Comparison of ENCODE assay signal across 19 cellular contexts in genomic region chr4:1572521-1572920, GRCh38.
A peak's percentile ranks its signal among the peaks of the same experiment; 100 is the strongest.
DNase-seq lines count a peak whose midpoint lies in the region; ATAC-seq and TF ChIP-seq lines count a peak whose summit lies in the region.
"Had no signal": no experiment of that assay in that cellular context is flagged by ENCODE, and none has a peak within 500 bp of the region (broad histone marks: within the 10 kb centered on the region; RNA-seq: fewer than 3 reads in every experiment).

No MANE protein-coding gene starts in this region.

- H3K9me2 ChIP-seq in HCT116 (ENCODE audit: insufficient read depth): no peaks in the 10 kb centered on the region

- H3K36me3 ChIP-seq in HCT116 (ENCODE audit: control insufficient read depth in 1 of 2, insufficient read depth in 2 of 2, low read length in 2 of 2) (no peaks in the 10 kb centered on the region), RWPE2 (ENCODE audit: low read depth) (no peaks in the 10 kb centered on the region), iPS-15b (ENCODE audit: control insufficient read depth, insufficient read depth, low read length) (no peaks in the 10 kb centered on the region)
- H3K36me3 ChIP-seq: prostate gland, stomach, transverse colon had no signal

- no peaks in the 10 kb centered on the region for H3K27me3 ChIP-seq in HCT116 (ENCODE audit: insufficient read depth, low read length)
- no peaks in the 10 kb centered on the region for H3K27me3 ChIP-seq in RWPE2 (ENCODE audit: insufficient read depth, poor library complexity, severe bottlenecking)
- H3K27me3 ChIP-seq in iPS-15b (ENCODE audit: control insufficient read depth, insufficient read depth, low read length): no peaks in the 10 kb centered on the region

- TF ChIP-seq POLR2A in HCT116 (IDR thresholded peaks at IDR 0.05; ENCODE audit: borderline replicate concordance, extremely low read depth, insufficient read depth, insufficient read length): no peak

- peaks cover 11% of the 10 kb centered on the region for H3K4me1 Mint-ChIP-seq in progenitor cell of endocrine pancreas (ENCODE audit: low read depth)

- no peak overlapping the region for H2AFZ ChIP-seq in HCT116 (ENCODE audit: low read depth, low read length, poor library complexity, severe bottlenecking)

- intact Hi-C loops in HCT116 (cut with micrococcal nuclease): no loop called here

- no peak for TF ChIP-seq CTCF in HCT116 (IDR thresholded peaks at IDR 0.05 in 2 of 3, conservative IDR thresholded peaks at IDR 0.05 in 1 of 3; ENCODE audit: borderline replicate concordance in 1 of 3, insufficient read depth in 1 of 3, low read depth in 2 of 3, low read length in 2 of 3)
- no peak for TF ChIP-seq CTCF in RWPE2 (IDR thresholded peaks at IDR 0.05; ENCODE audit: poor library complexity, severe bottlenecking)
- TF ChIP-seq CTCF in progenitor cell of endocrine pancreas (IDR thresholded peaks at IDR 0.05; ENCODE audit: unreplicated experiment): no peak

- H3K9me3 ChIP-seq in HCT116 (ENCODE audit: control insufficient read depth in 1 of 2, insufficient read depth in 1 of 2, low read depth in 1 of 2, low read length in 2 of 2) (no peaks in the 10 kb centered on the region), RWPE2 (ENCODE audit: severe bottlenecking) (no peaks in the 10 kb centered on the region), iPS-15b (ENCODE audit: control insufficient read depth, insufficient read depth, low read length) (no peaks in the 10 kb centered on the region)
- H3K9me3 ChIP-seq: prostate gland, stomach, transverse colon had no signal

- BruUV-seq in HCT116 (replicated peaks; lab: Mats Ljungman, UMichigan): no TSS peak

- TF ChIP-seq RAD21 in HCT116 (IDR thresholded peaks at IDR 0.05; ENCODE audit: low read depth): no peak

- POLR2A ChIA-PET in HCT116 (lab: Charles Lee): no interaction called here

- no peaks in the 10 kb centered on the region for H4K20me1 ChIP-seq in HCT116 (ENCODE audit: insufficient read depth)

- H3K4me3 Mint-ChIP-seq in progenitor cell of endocrine pancreas (ENCODE audit: low read depth): no peak overlapping the region
- H3K4me3 Mint-ChIP-seq: CD8-positive, alpha-beta memory T cell; natural killer cell had no signal

- H3K27ac Mint-ChIP-seq in progenitor cell of endocrine pancreas: peak overlapping the region; percentile 54
- H3K27ac Mint-ChIP-seq: natural killer cell had no signal

- DNase-seq in HCT116 (ENCODE audit: low read depth, low spot score) (no peak), RWPE2 (ENCODE audit: low spot score) (peak; percentile 33), progenitor cell of endocrine pancreas (ENCODE audit: low spot score, unreplicated experiment) (no peak)
- DNase-seq: CD8-positive, alpha-beta memory T cell; dermis blood vessel endothelial cell; DND-41; KG1; kidney glomerular epithelial cell; natural killer cell; NCI-H1930; stimulated activated CD4-positive, alpha-beta T cell treated with anti-CD3 and anti-CD28 coated beads, Interleukin-4, amount 100 ng/mL, for 24 hours; stomach; transverse colon had no signal

- RAD21 ChIA-PET in HCT116 (lab: Charles Lee; ENCODE audit: low non-redundant PET in 1 of 2, low total read pairs in 2 of 2, uncharacterized antibody in 2 of 2, unreplicated experiment in 2 of 2): no interaction called here

- peaks cover 21% of the 10 kb centered on the region for H3K27me3 Mint-ChIP-seq in progenitor cell of endocrine pancreas

- H3K4me2 ChIP-seq in HCT116 (ENCODE audit: low read length): no peak overlapping the region
- H3K4me2 ChIP-seq: smooth muscle cell had no signal

- H3K27ac ChIP-seq in HCT116 (ENCODE audit: low read depth, low read length) (no peak overlapping the region), RWPE2 (ENCODE audit: poor library complexity, severe bottlenecking) (no peak overlapping the region)
- H3K27ac ChIP-seq: prostate gland, stomach, transverse colon had no signal

- H3K79me2 ChIP-seq in HCT116 (ENCODE audit: insufficient read depth, low read length): no peaks in the 10 kb centered on the region

- CTCF ChIA-PET in HCT116 (lab: Charles Lee): no interaction called here

- no peaks in the 10 kb centered on the region for H3K9me3 Mint-ChIP-seq in progenitor cell of endocrine pancreas (ENCODE audit: low read depth)
- H3K9me3 Mint-ChIP-seq: CD8-positive, alpha-beta memory T cell; natural killer cell had no signal

- H3K9ac ChIP-seq in HCT116 (ENCODE audit: low read length) (no peak overlapping the region), iPS-15b (ENCODE audit: low read depth, low read length) (no peak overlapping the region)

- no peak overlapping the region for H3K4me3 ChIP-seq in HCT116 (replicated peaks in 1 of 2; ENCODE audit: low read depth in 1 of 2, low read length in 2 of 2)
- H3K4me3 ChIP-seq in RWPE2 (ENCODE audit: severe bottlenecking): no peak overlapping the region
- peak overlapping the region; percentile 26 for H3K4me3 ChIP-seq in iPS-15b (ENCODE audit: low read depth, low read length)
- H3K4me3 ChIP-seq: prostate gland, smooth muscle cell, stomach, transverse colon had no signal

- no peaks in the 10 kb centered on the region for H3K36me3 Mint-ChIP-seq in progenitor cell of endocrine pancreas (ENCODE audit: insufficient read depth)
- H3K36me3 Mint-ChIP-seq: CD8-positive, alpha-beta memory T cell; natural killer cell had no signal

- peaks cover 0 to 13% of the 10 kb centered on the region in 2 experiments; a peak in 2 of 4 replicates for H3K4me1 ChIP-seq in HCT116 (ENCODE audit: control insufficient read depth in 1 of 2, insufficient read depth in 2 of 2, low read length in 2 of 2)
- H3K4me1 ChIP-seq in RWPE2 (ENCODE audit: insufficient read depth, poor library complexity, severe bottlenecking): no peaks in the 10 kb centered on the region
- H3K4me1 ChIP-seq in iPS-15b (ENCODE audit: control insufficient read depth, insufficient read depth, low read length): peaks cover 6% of the 10 kb centered on the region
- H3K4me1 ChIP-seq: prostate gland had no signal

- peak; percentile 56 for ATAC-seq in HCT116
- ATAC-seq in RWPE2 (ENCODE audit: low read depth): no peak
- no peak for ATAC-seq in HG03469 (IDR thresholded peaks at IDR 0.05; ENCODE audit: unreplicated experiment)
- ATAC-seq in HG02981 (IDR thresholded peaks at IDR 0.05; ENCODE audit: unreplicated experiment): no peak
- ATAC-seq in HG03139 (IDR thresholded peaks at IDR 0.05; ENCODE audit: unreplicated experiment): no peak

TF ChIP-seq in HCT116, 20 proteins besides CTCF, POLR2A, EP300 and RAD21:
- no peak for TF ChIP-seq FOSL1 (IDR thresholded peaks at IDR 0.05; ENCODE audit: low read depth)
